ENCODE assay signal across 17 cellular contexts in the genomic region with DNA sequence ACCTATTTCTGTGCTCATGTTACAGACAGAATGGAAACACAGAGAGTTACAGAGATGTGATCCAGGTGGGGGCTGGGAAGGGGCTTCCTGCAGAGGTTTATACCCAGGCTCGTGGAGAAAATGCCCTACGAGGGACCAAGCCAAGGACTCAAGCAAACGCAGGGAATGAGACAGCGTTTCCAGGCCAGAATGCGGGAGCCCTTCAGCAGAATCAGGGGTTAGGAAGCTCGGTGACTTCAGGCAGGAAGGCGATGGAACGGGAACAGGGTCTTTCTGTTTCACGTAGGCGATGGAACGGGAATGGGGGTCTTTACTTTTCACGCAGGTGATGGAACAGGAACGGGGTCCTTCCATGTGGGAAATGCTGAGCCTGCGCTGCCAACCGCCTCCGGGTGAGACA.
"Had no signal": no experiment of that assay in that cellular context is flagged by ENCODE, and none has a peak within 500 bp of the region (broad histone marks: within the 10 kb centered on the region; RNA-seq: fewer than 3 reads in every experiment).

No MANE protein-coding gene starts in this region.

- H3K79me2 ChIP-seq: hepatocyte had no signal

- H3K4me1 ChIP-seq: prostate gland, upper lobe of left lung had no signal

- H3K27me3 ChIP-seq: hepatocyte, upper lobe of left lung had no signal

- H3K4me3 ChIP-seq: hepatocyte, prostate gland, upper lobe of left lung had no signal

- H3K9me3 ChIP-seq: prostate gland, upper lobe of left lung had no signal

- H2AFZ ChIP-seq: hepatocyte had no signal

- DNase-seq: activated CD4-positive, alpha-beta memory T cell treated with anti-CD3 and anti-CD28 coated beads for 36 hours; activated CD4-positive, alpha-beta T cell treated with anti-CD3 and anti-CD28 coated beads for 36 hours; activated gamma-delta T cell treated with Interleukin-2 at 50 U/mL for 16 hours; activated naive CD8-positive, alpha-beta T cell treated with anti-CD3 and anti-CD28 coated beads for 36 hours; activated T-cell treated with anti-CD3 and anti-CD28 coated beads, Interleukin-2, amount 50 U/mL, for 72 hours; amygdala; mammary epithelial cell; naive thymus-derived CD4-positive, alpha-beta T cell; nucleus accumbens; right cardiac atrium; small intestine; stimulated activated CD4-positive, alpha-beta T cell treated with anti-CD3 and anti-CD28 coated beads, Interleukin-4, amount 100 ng/mL, for 4 hours; stimulated activated CD8-positive, alpha-beta memory T cell treated with anti-CD3 and anti-CD28 coated beads, Interleukin-4, amount 100 ng/mL, for 48 hours; stimulated activated naive CD4-positive, alpha-beta T cell treated with Interleukin-2 at 50 U/mL for 16 hours; upper lobe of left lung had no signal

- H3K36me3 ChIP-seq: prostate gland, upper lobe of left lung had no signal

- H3K27ac ChIP-seq: hepatocyte, prostate gland, upper lobe of left lung had no signal

- H3K4me2 ChIP-seq: hepatocyte had no signal
